In genomic region chr1:2480986-2481364, GRCh38 we compare ENCODE assay signal across 16 cellular contexts. TPM values are rescaled to one million over a fixed set of nuclear protein-coding genes. Genes with fewer than 3 reads are reported as not detected.
DNase-seq lines count a peak whose midpoint lies in the region; ATAC-seq and TF ChIP-seq lines count a peak whose summit lies in the region.
"Had no signal": no experiment of that assay in that cellular context is flagged by ENCODE, and none has a peak within 500 bp of the region (broad histone marks: within the 10 kb centered on the region; RNA-seq: fewer than 3 reads in every experiment).

No MANE protein-coding gene starts in this region.

- H3K4me2 ChIP-seq in BLaER1, result peak overlapping the region; percentile 98

- no peak for TF ChIP-seq POLR2A in transverse colon (IDR thresholded peaks at IDR 0.05)

- H3K36me3 ChIP-seq in BLaER1, result no peaks in the 10 kb centered on the region
- no peaks in the 10 kb centered on the region for H3K36me3 ChIP-seq in transverse colon
- H3K36me3 ChIP-seq: SJSA1, upper lobe of left lung had no signal

- in situ Hi-C loops in transverse colon (cut with MboI; ENCODE audit: low pct_ligation_motif_present in 1 of 4, low pct_unique_long_range_greater_than_20kb in 1 of 4, low sequenced_read_pairs in 3 of 4), result no loop called here

- H3K9me3 ChIP-seq in BLaER1, result no peaks in the 10 kb centered on the region
- H3K9me3 ChIP-seq in transverse colon, result no peaks in the 10 kb centered on the region
- H3K9me3 ChIP-seq: SJSA1, upper lobe of left lung had no signal

- intact Hi-C loops in transverse colon (cut with DNase I; ENCODE audit: low total_unique reads), result no loop called here

- H3K4me1 ChIP-seq in BLaER1 (peaks cover 79% of the 10 kb centered on the region), transverse colon (peaks cover 0 to 11% (median 9%) of the 10 kb centered on the region in 4 donors)
- H3K4me1 ChIP-seq: SJSA1, upper lobe of left lung had no signal

- no peak for ATAC-seq in HG02840 (IDR thresholded peaks at IDR 0.05; ENCODE audit: low FRiP score, unreplicated experiment)
- ATAC-seq: activated CD8-positive, alpha-beta T cell treated with anti-CD3 and anti-CD28 coated beads for 36 hours had no signal

- WGBS in transverse colon (ENCODE audit: low coverage in 1 of 2), 2 donors, result 82% methylated on average over 12 of the region's 12 CpGs; no CpG with 5 or more reads in 1 of the 2 donors

- H3K27ac ChIP-seq in BLaER1 (peak overlapping the region; percentile 57), transverse colon (no peak overlapping the region)
- H3K27ac ChIP-seq: SJSA1, upper lobe of left lung had no signal

- no peak for TF ChIP-seq EP300 in transverse colon (IDR thresholded peaks at IDR 0.05; ENCODE audit: low read depth)

- peak; percentile 31 for DNase-seq in HK-2 (ENCODE audit: unreplicated experiment)
- peak; percentile 84 for DNase-seq in RPMI8226
- DNase-seq in kidney tubule cell (ENCODE audit: low spot score), result peak; percentile 71
- no peak for DNase-seq in activated CD4-positive, CD25-positive, alpha-beta regulatory T cell (lab: John Stamatoyannopoulos, UW)
- DNase-seq in transverse colon, result no peak
- DNase-seq in NCI-H510A treated with DMSO at 0.1 percent for 48 hours (lab: John Stamatoyannopoulos, UW), result no peak
- DNase-seq: activated CD8-positive, alpha-beta T cell treated with anti-CD3 and anti-CD28 coated beads for 36 hours; AML-193; Karpas-422; mesenchymal stem cell; NCI-H2107; stimulated activated CD4-positive, alpha-beta T cell treated with anti-CD3 and anti-CD28 coated beads, Interleukin-4, amount 100 ng/mL, for 1 hour; upper lobe of left lung had no signal

- H3K9ac ChIP-seq in BLaER1, result peak overlapping the region; percentile 43

- no peak for TF ChIP-seq CTCF in transverse colon (IDR thresholded peaks at IDR 0.05)

- H4K20me1 ChIP-seq in BLaER1, result peaks cover 13% of the 10 kb centered on the region; the same call in 1 of the 2 replicates

- H3K27me3 ChIP-seq in BLaER1 (no peaks in the 10 kb centered on the region), transverse colon (no peaks in the 10 kb centered on the region)
- H3K27me3 ChIP-seq: SJSA1, upper lobe of left lung had no signal

- H3K4me3 ChIP-seq in BLaER1 (peak overlapping the region; percentile 20; the same call in 1 of the 2 replicates), transverse colon (no peak overlapping the region)
- H3K4me3 ChIP-seq: SJSA1, upper lobe of left lung had no signal

RNA-seq across cellular contexts. Expression of gene PLCH2, which starts 4.9 kb away (rescaled TPM):
- total RNA-seq in transverse colon, result 1 to 10 TPM in 3 of 4 donors, under 1 TPM in 1; 1.00 to 7.3 (median 4.6) TPM

RNA-seq across cellular contexts. Expression of gene PANK4, which starts 45.4 kb away (rescaled TPM):
- total RNA-seq in transverse colon, result 10 to 100 TPM; 41.1 to 58.3 (median 47.3) TPM

RNA-seq across cellular contexts. Expression of gene HES5, which starts 49.1 kb away (rescaled TPM):
- 1 to 10 TPM in 1 of 4 donors, under 1 TPM in 1, not detected in 2; 0.64 to 1.1 TPM for total RNA-seq in transverse colon
- total RNA-seq: activated CD8-positive, alpha-beta T cell treated with anti-CD3 and anti-CD28 coated beads for 36 hours; SJSA1 had no signal

Comparison
In these comparisons a context has a peak if more than half of its experiments do, and no peak if none do; other contexts are left out.
1. DNase-seq: peak in HK-2 (single experiment), RPMI8226 (single experiment) and kidney tubule cell (single experiment); none in activated CD4-positive, CD25-positive, alpha-beta regulatory T cell (0 of 4), transverse colon (single experiment) and NCI-H510A treated with DMSO at 0.1 percent for 48 hours (single experiment).